Comparison of ENCODE assay signal across 7 cellular contexts in genomic region chr3:29065211-29065785, GRCh38.
DNase-seq lines count a peak whose midpoint lies in the region; ATAC-seq, FAIRE-seq and TF ChIP-seq lines count a peak whose summit lies in the region.

No MANE protein-coding gene starts in this region.

- TF ChIP-seq POLR2A in gastroesophageal sphincter (IDR thresholded peaks at IDR 0.05): no peak

- H3K4me3 ChIP-seq in SK-N-MC: no peak overlapping the region
- H3K4me3 ChIP-seq in gastroesophageal sphincter: no peak overlapping the region

- H3K9ac ChIP-seq in SK-N-MC (ENCODE audit: insufficient read length): no peak overlapping the region

- DNase-seq in HTR-8/SVneo (ENCODE audit: insufficient read length, low spot score): peak; percentile 78
- no peak for DNase-seq in SK-N-MC (ENCODE audit: low read depth, low spot score)
- DNase-seq in progenitor cell of endocrine pancreas (ENCODE audit: low spot score, unreplicated experiment): no peak
- no peak for DNase-seq in NOMO-1 treated with dmso at 0.1 percent for 144 hours (lab: John Stamatoyannopoulos, UW; ENCODE audit: unreplicated experiment)
- no peak for DNase-seq in activated CD4-positive, alpha-beta T cell treated with anti-CD3 and anti-CD28 coated beads, Interleukin-2, amount 50 U/mL, for 48 hours

- no peak for TF ChIP-seq CTCF in gastroesophageal sphincter (IDR thresholded peaks at IDR 0.05)
- no peak for TF ChIP-seq CTCF in progenitor cell of endocrine pancreas (IDR thresholded peaks at IDR 0.05; ENCODE audit: unreplicated experiment)

- ATAC-seq in gastroesophageal sphincter (peak; percentile 93), GM18907 (IDR thresholded peaks at IDR 0.05; ENCODE audit: unreplicated experiment) (no peak)

- H3K27ac Mint-ChIP-seq in progenitor cell of endocrine pancreas: peak overlapping the region; percentile 63

- no peaks in the 10 kb centered on the region for H3K27me3 Mint-ChIP-seq in progenitor cell of endocrine pancreas

- WGBS in gastroesophageal sphincter (ENCODE audit: low coverage in 1 of 2), 2 donors: 14 to 31% methylated on average over 1 to 2 of the region's 2 CpGs

- no peak overlapping the region for H3K4me3 Mint-ChIP-seq in progenitor cell of endocrine pancreas (ENCODE audit: low read depth)

- H3K4me1 Mint-ChIP-seq in progenitor cell of endocrine pancreas (ENCODE audit: low read depth): peaks cover 7% of the 10 kb centered on the region

- FAIRE-seq in HTR-8/SVneo (lab: Jason Lieb, UNC): no peak

- H3K9me3 ChIP-seq in SK-N-MC (ENCODE audit: low read depth, low read length): no peaks in the 10 kb centered on the region
- H3K9me3 ChIP-seq in gastroesophageal sphincter: peaks cover 0 to under 1% (median 0%) of the 10 kb centered on the region in 3 donors

- no peaks in the 10 kb centered on the region for H3K27me3 ChIP-seq in gastroesophageal sphincter

- H3K36me3 ChIP-seq in SK-N-MC (ENCODE audit: insufficient read depth, low read length): no peaks in the 10 kb centered on the region
- no peaks in the 10 kb centered on the region for H3K36me3 ChIP-seq in gastroesophageal sphincter

- peaks cover 4% of the 10 kb centered on the region for H3K9me3 Mint-ChIP-seq in progenitor cell of endocrine pancreas (ENCODE audit: low read depth)

- H3K4me1 ChIP-seq in gastroesophageal sphincter: peaks cover 3 to 24% (median 4%) of the 10 kb centered on the region in 3 donors

- TF ChIP-seq EP300 in gastroesophageal sphincter (IDR thresholded peaks at IDR 0.05): no peak

- H3K27ac ChIP-seq in SK-N-MC (peak overlapping the region; percentile 68; the same call in 1 of the 2 replicates), gastroesophageal sphincter (peak overlapping the region in 3 of 4 donors; percentile 13 to 65 (median 63))

- H3K36me3 Mint-ChIP-seq in progenitor cell of endocrine pancreas (ENCODE audit: insufficient read depth): no peaks in the 10 kb centered on the region
